Comparison of ENCODE assay signal across 1 cellular context in genomic region chr2:176178807-176179271, GRCh38.
TF ChIP-seq lines count a peak whose summit lies in the region.

No MANE protein-coding gene starts in this region.

TF ChIP-seq in HepG2, 621 proteins besides CTCF, POLR2A, EP300 and RAD21:
- TF ChIP-seq CENPT (CRISPR knock-in tag; IDR thresholded peaks at IDR 0.05; ENCODE audit: low read depth): no peak
- TF ChIP-seq U2AF1 (optimal IDR thresholded peaks at IDR 0.05; ENCODE audit: low read depth, low read length): no peak
- TF ChIP-seq NR0B2 (CRISPR knock-in tag; IDR thresholded peaks at IDR 0.05): no peak
- TF ChIP-seq REST (IDR thresholded peaks at IDR 0.05; ENCODE audit: borderline replicate concordance in 1 of 2, low read depth in 1 of 2, low read length in 2 of 2): no peak
- TF ChIP-seq RBM22 (optimal IDR thresholded peaks at IDR 0.05; ENCODE audit: low read length): no peak
- TF ChIP-seq NBN (conservative IDR thresholded peaks at IDR 0.05): no peak
